ENCODE assay signal across 17 cellular contexts in genomic region chr18:78636260-78636659, GRCh38.
"Had no signal": no experiment of that assay in that cellular context is flagged by ENCODE, and none has a peak within 500 bp of the region (broad histone marks: within the 10 kb centered on the region; RNA-seq: fewer than 3 reads in every experiment).

No MANE protein-coding gene starts in this region.

- H3K9me3 ChIP-seq: colonic mucosa, gastrocnemius medialis, right atrium auricular region, uterus had no signal

- H3K4me2 ChIP-seq: smooth muscle cell had no signal

- H3K36me3 Mint-ChIP-seq: type B pancreatic cell had no signal

- H3K4me3 ChIP-seq: colonic mucosa, gastrocnemius medialis, lung, right atrium auricular region, smooth muscle cell, uterus had no signal

- H3K4me3 Mint-ChIP-seq: natural killer cell treated with Interleukin-12 subunit alpha and Interleukin-12 subunit beta and Interleukin-15 and Interleukin-18, amount 100 ng/mL, for 72 hours; type B pancreatic cell had no signal

- H3K27ac ChIP-seq: colonic mucosa, gastrocnemius medialis, right atrium auricular region, uterus had no signal

- H3K27me3 ChIP-seq: colonic mucosa, gastrocnemius medialis, right atrium auricular region, uterus had no signal

- H3K27ac Mint-ChIP-seq: natural killer cell treated with Interleukin-12 subunit alpha and Interleukin-12 subunit beta and Interleukin-15 and Interleukin-18, amount 100 ng/mL, for 72 hours; type B pancreatic cell had no signal

- H3K36me3 ChIP-seq: colonic mucosa, gastrocnemius medialis, right atrium auricular region, uterus had no signal

- FAIRE-seq: keratinocyte had no signal

- ATAC-seq: esophagus mucosa; gastrocnemius medialis; left ventricle myocardium superior; natural killer cell treated with Interleukin-12 subunit alpha and Interleukin-12 subunit beta and Interleukin-15 and Interleukin-18, amount 100 ng/mL, for 72 hours had no signal

- H3K4me1 ChIP-seq: colonic mucosa, gastrocnemius medialis, right atrium auricular region, uterus had no signal

- DNase-seq: colonic mucosa; effector CD8-positive, alpha-beta T cell; gastrocnemius medialis; immature natural killer cell; left ventricle myocardium superior; mesenchymal stem cell; midbrain; stimulated activated CD4-positive, alpha-beta T cell treated with anti-CD3 and anti-CD28 coated beads, Interleukin-2, amount 100 ng/mL, for 48 hours; stimulated activated naive CD4-positive, alpha-beta T cell treated with Interleukin-2 at 50 U/mL for 16 hours; uterus had no signal

- H3K27me3 Mint-ChIP-seq: natural killer cell treated with Interleukin-12 subunit alpha and Interleukin-12 subunit beta and Interleukin-15 and Interleukin-18, amount 100 ng/mL, for 72 hours had no signal

- H3K9me3 Mint-ChIP-seq: type B pancreatic cell had no signal
